ENCODE assay signal across 31 cellular contexts in genomic region chr4:6069845-6070709, GRCh38. TPM values are rescaled to one million over a fixed set of nuclear protein-coding genes. Genes with fewer than 3 reads are reported as not detected.
"Had no signal": no experiment of that assay in that cellular context is flagged by ENCODE, and none has a peak within 500 bp of the region (broad histone marks: within the 10 kb centered on the region; RNA-seq: fewer than 3 reads in every experiment).

No MANE protein-coding gene starts in this region.

- ATAC-seq: heart right ventricle; left colon; left lung; naive thymus-derived CD8-positive, alpha-beta T cell; right lobe of liver; stimulated activated naive B cell treated with anti-CD40 and anti-IgM and Interleukin-4, amounts not matched to agents 10 μg/mL and 1 μg/mL and 100 μg/mL, for 72 hours; stimulated activated naive CD8-positive, alpha-beta T cell treated with anti-CD3 and anti-CD28 coated beads, Interleukin-15, Interleukin-2, amounts not matched to agents 100 U/mL and 50 U/mL, for 24 hours; upper lobe of right lung had no signal

- H3K9me3 ChIP-seq: heart right ventricle, left lung, neutrophil, right atrium auricular region, right lobe of liver, stomach, testis, thyroid gland, transverse colon, upper lobe of right lung had no signal

- H3K79me2 ChIP-seq: hepatocyte, parathyroid adenoma had no signal

- H3K4me3 Mint-ChIP-seq: memory B cell; naive thymus-derived CD8-positive, alpha-beta T cell; nephron; neural crest cell; stimulated activated naive B cell treated with anti-CD40 and anti-IgM and Interleukin-4, amounts not matched to agents 10 μg/mL and 1 μg/mL and 100 μg/mL, for 72 hours had no signal

- H3K27ac ChIP-seq: heart right ventricle, hepatocyte, left lung, neutrophil, parathyroid adenoma, right atrium auricular region, stomach, testis, transverse colon, upper lobe of right lung had no signal

- FAIRE-seq: kidney, urothelium cell line had no signal

- H3K4me1 Mint-ChIP-seq: memory B cell; stimulated activated naive B cell treated with anti-CD40 and anti-IgM and Interleukin-4, amounts not matched to agents 10 μg/mL and 1 μg/mL and 100 μg/mL, for 72 hours had no signal

- H3K4me3 ChIP-seq: heart right ventricle, hepatocyte, left lung, right atrium auricular region, right lobe of liver, smooth muscle cell, stomach, testis, thyroid gland, transverse colon, upper lobe of right lung had no signal

- H3K9ac ChIP-seq: parathyroid adenoma had no signal

- H3K36me3 Mint-ChIP-seq: memory B cell; naive thymus-derived CD8-positive, alpha-beta T cell; stimulated activated naive B cell treated with anti-CD40 and anti-IgM and Interleukin-4, amounts not matched to agents 10 μg/mL and 1 μg/mL and 100 μg/mL, for 72 hours had no signal

- H3K4me2 ChIP-seq: hepatocyte, smooth muscle cell had no signal

- H3K4me1 ChIP-seq: heart right ventricle, left lung, parathyroid adenoma, right atrium auricular region, testis, transverse colon, upper lobe of right lung had no signal

- H3K27me3 ChIP-seq: hepatocyte, right atrium auricular region, right lobe of liver, testis, thyroid gland had no signal

- DNase-seq: heart right ventricle; kidney; left colon; left lung; naive thymus-derived CD8-positive, alpha-beta T cell; occipital lobe; right lobe of liver; stimulated activated CD4-positive, alpha-beta T cell treated with anti-CD3 and anti-CD28 coated beads, Interleukin-12 subunit alpha, Interleukin-12 subunit beta, amount 100 ng/mL, for 4 hours; stimulated activated CD4-positive, alpha-beta T cell treated with anti-CD3 and anti-CD28 coated beads, Interleukin-15, amount 100 ng/mL, for 24 hours; stimulated activated CD4-positive, alpha-beta T cell treated with anti-CD3 and anti-CD28 coated beads, Interleukin-2, amount 100 ng/mL, for 24 hours; stimulated activated CD4-positive, alpha-beta T cell treated with anti-CD3 and anti-CD28 coated beads, Interleukin-4, amount 100 ng/mL, for 1 hour; stimulated activated naive B cell treated with anti-CD40 and anti-IgM and Interleukin-4, amounts not matched to agents 10 μg/mL and 1 μg/mL and 100 μg/mL, for 72 hours; stimulated activated naive CD8-positive, alpha-beta T cell treated with anti-CD3 and anti-CD28 coated beads, Interleukin-15, Interleukin-2, amounts not matched to agents 100 U/mL and 50 U/mL, for 24 hours; stomach; testis; thyroid gland; transverse colon; upper lobe of right lung had no signal

- H3K36me3 ChIP-seq: heart right ventricle, left lung, neutrophil, right atrium auricular region, right lobe of liver, stomach, thyroid gland, transverse colon, upper lobe of right lung had no signal

- H2AFZ ChIP-seq: hepatocyte, parathyroid adenoma had no signal

- H3K9me3 Mint-ChIP-seq: memory B cell; naive thymus-derived CD8-positive, alpha-beta T cell; nephron; neural crest cell; stimulated activated naive B cell treated with anti-CD40 and anti-IgM and Interleukin-4, amounts not matched to agents 10 μg/mL and 1 μg/mL and 100 μg/mL, for 72 hours had no signal

RNA-seq across cellular contexts. Expression of gene C4orf50, which starts 51.8 kb away (rescaled TPM):
- total RNA-seq: hepatocyte; naive thymus-derived CD8-positive, alpha-beta T cell; osteocyte; pulmonary artery endothelial cell; renal cortical epithelial cell; right atrium auricular region; skeletal muscle tissue; smooth muscle cell had no signal
- polyA plus RNA-seq: heart right ventricle; hepatocyte; naive thymus-derived CD8-positive, alpha-beta T cell; smooth muscle cell had no signal
